In the genomic region with DNA sequence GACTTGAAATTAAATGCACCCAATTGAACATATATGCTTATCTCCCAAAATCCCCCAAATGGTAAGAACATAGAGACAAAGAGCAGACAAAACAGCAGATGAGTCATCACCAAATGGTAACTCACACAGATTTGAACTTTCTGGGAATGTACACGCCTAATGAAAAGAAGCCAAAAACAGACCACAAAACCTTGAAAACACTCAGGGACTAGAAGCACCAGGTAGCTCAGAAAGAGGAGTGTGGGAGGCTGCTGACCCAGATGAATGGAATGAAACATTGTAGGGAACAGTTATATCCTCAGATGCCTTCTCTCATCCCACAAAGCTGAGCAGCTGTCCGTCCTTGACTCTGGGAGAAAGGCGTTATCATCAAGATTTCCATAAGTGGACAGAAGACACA, we compare ENCODE assay signal across 17 cellular contexts.
DNase-seq lines count a peak whose midpoint lies in the region; ATAC-seq and TF ChIP-seq lines count a peak whose summit lies in the region.
"Had no signal": no experiment of that assay in that cellular context is flagged by ENCODE, and none has a peak within 500 bp of the region (broad histone marks: within the 10 kb centered on the region; RNA-seq: fewer than 3 reads in every experiment).

No MANE protein-coding gene starts in this region.

- H3K27me3 ChIP-seq in CD4-positive, CD25-positive, alpha-beta regulatory T cell (ENCODE audit: control insufficient read depth, insufficient read depth, low read length) = no peaks in the 10 kb centered on the region
- no peaks in the 10 kb centered on the region for H3K27me3 ChIP-seq in left lung
- H3K27me3 ChIP-seq in aorta (ENCODE audit: control insufficient read depth in 1 of 2, insufficient read depth in 2 of 2, low read length in 1 of 2) = no peaks in the 10 kb centered on the region
- H3K27me3 ChIP-seq: pancreas, SJSA1, suprapubic skin had no signal

- peak overlapping the region; percentile 3 to 70 (median 3) for H3K27ac Mint-ChIP-seq in CD4-positive, CD25-positive, alpha-beta regulatory T cell
- no peak overlapping the region for H3K27ac Mint-ChIP-seq in activated CD8-positive, alpha-beta memory T cell treated with anti-CD3 and anti-CD28 coated beads, Interleukin-2, amount 10 ng/mL, durations not matched to agents 7 days and 5 days
- H3K27ac Mint-ChIP-seq: activated CD4-positive, alpha-beta T cell treated with anti-CD3 and anti-CD28 coated beads, Interleukin-2, amount 10 ng/mL, durations not matched to agents 7 days and 5 days had no signal

- no peaks in the 10 kb centered on the region for H3K9me3 ChIP-seq in CD4-positive, CD25-positive, alpha-beta regulatory T cell (ENCODE audit: control insufficient read depth in 2 of 2, low read length in 2 of 2)
- H3K9me3 ChIP-seq in left lung = no peaks in the 10 kb centered on the region
- H3K9me3 ChIP-seq in aorta (ENCODE audit: control insufficient read depth, low read length) = peaks cover 3% of the 10 kb centered on the region
- H3K9me3 ChIP-seq: pancreas, SJSA1, suprapubic skin had no signal

- peaks cover 0 to 2% (median 0%) of the 10 kb centered on the region in 7 donors for H3K9me3 Mint-ChIP-seq in CD4-positive, CD25-positive, alpha-beta regulatory T cell
- H3K9me3 Mint-ChIP-seq in activated CD8-positive, alpha-beta memory T cell treated with anti-CD3 and anti-CD28 coated beads, Interleukin-2, amount 10 ng/mL, durations not matched to agents 7 days and 5 days (ENCODE audit: low read depth) = peaks cover 1% of the 10 kb centered on the region
- H3K9me3 Mint-ChIP-seq: activated CD4-positive, alpha-beta T cell treated with anti-CD3 and anti-CD28 coated beads, Interleukin-2, amount 10 ng/mL, durations not matched to agents 7 days and 5 days had no signal

- WGBS in aorta, 2 donors = 73 to 88% methylated on average over 3 of the region's 3 CpGs

- DNase-seq in CD4-positive, CD25-positive, alpha-beta regulatory T cell = no peak
- peak; percentile 3 for DNase-seq in HFF-Myc (ENCODE audit: extremely low read depth, low read depth)
- DNase-seq in astrocyte of the cerebellum (ENCODE audit: low read depth) = peak; percentile 92
- no peak for DNase-seq in left lung
- DNase-seq in activated CD8-positive, alpha-beta memory T cell treated with anti-CD3 and anti-CD28 coated beads, Interleukin-2, amount 10 ng/mL, durations not matched to agents 7 days and 5 days = no peak
- DNase-seq in NCI-H2029 (lab: John Stamatoyannopoulos, UW) = no peak
- no peak for DNase-seq in DMS53 (lab: John Stamatoyannopoulos, UW)
- no peak for DNase-seq in aorta
- DNase-seq: activated CD4-positive, alpha-beta T cell treated with anti-CD3 and anti-CD28 coated beads, Interleukin-2, amount 10 ng/mL, durations not matched to agents 7 days and 5 days; kidney; NCI-H524; pancreas; stimulated activated CD4-positive, alpha-beta T cell treated with anti-CD3 and anti-CD28 coated beads, Interleukin-4, amount 100 ng/mL, for 1 hour had no signal

- no peak overlapping the region for H3K27ac ChIP-seq in CD4-positive, CD25-positive, alpha-beta regulatory T cell (ENCODE audit: insufficient read depth, low read length, poor library complexity, severe bottlenecking)
- no peak overlapping the region for H3K27ac ChIP-seq in left lung
- no peak overlapping the region for H3K27ac ChIP-seq in aorta (ENCODE audit: low read depth in 1 of 2, low read length in 2 of 2)
- H3K27ac ChIP-seq: C4-2B, pancreas, SJSA1, suprapubic skin had no signal

- ATAC-seq in CD4-positive, CD25-positive, alpha-beta regulatory T cell (ENCODE audit: low read depth in 2 of 2) = no peak
- ATAC-seq in left lung = peak; percentile 42
- ATAC-seq in activated CD8-positive, alpha-beta memory T cell treated with anti-CD3 and anti-CD28 coated beads, Interleukin-2, amount 10 ng/mL, durations not matched to agents 7 days and 5 days = no peak
- no peak for ATAC-seq in aorta (ENCODE audit: low FRiP score)

- in situ Hi-C loops in astrocyte of the cerebellum (cut with HindIII; ENCODE audit: low sequenced_read_pairs) = no loop called here

- CTCF ChIA-PET in activated CD8-positive, alpha-beta memory T cell treated with anti-CD3 and anti-CD28 coated beads, Interleukin-2, amount 10 ng/mL, durations not matched to agents 7 days and 5 days (lab: Charles Lee) = no interaction called here

- no peaks in the 10 kb centered on the region for H3K36me3 ChIP-seq in CD4-positive, CD25-positive, alpha-beta regulatory T cell (ENCODE audit: control insufficient read depth, insufficient read depth, low read length)
- H3K36me3 ChIP-seq in left lung = no peaks in the 10 kb centered on the region
- H3K36me3 ChIP-seq in aorta (ENCODE audit: control insufficient read depth in 1 of 2, insufficient read depth in 2 of 2, low read length in 1 of 2) = no peaks in the 10 kb centered on the region
- H3K36me3 ChIP-seq: pancreas, SJSA1, suprapubic skin had no signal

- no peaks in the 10 kb centered on the region for H3K36me3 Mint-ChIP-seq in CD4-positive, CD25-positive, alpha-beta regulatory T cell
- H3K36me3 Mint-ChIP-seq in activated CD8-positive, alpha-beta memory T cell treated with anti-CD3 and anti-CD28 coated beads, Interleukin-2, amount 10 ng/mL, durations not matched to agents 7 days and 5 days = no peaks in the 10 kb centered on the region
- H3K36me3 Mint-ChIP-seq: brain had no signal

- peak overlapping the region in 1 of 4 donors; percentile 38 for H3K4me3 Mint-ChIP-seq in CD4-positive, CD25-positive, alpha-beta regulatory T cell
- no peak overlapping the region for H3K4me3 Mint-ChIP-seq in activated CD8-positive, alpha-beta memory T cell treated with anti-CD3 and anti-CD28 coated beads, Interleukin-2, amount 10 ng/mL, durations not matched to agents 7 days and 5 days
- H3K4me3 Mint-ChIP-seq: activated CD4-positive, alpha-beta T cell treated with anti-CD3 and anti-CD28 coated beads, Interleukin-2, amount 10 ng/mL, durations not matched to agents 7 days and 5 days; brain had no signal

- H3K4me1 ChIP-seq in CD4-positive, CD25-positive, alpha-beta regulatory T cell (ENCODE audit: control insufficient read depth, insufficient read depth, low read length, poor library complexity, severe bottlenecking) = no peaks in the 10 kb centered on the region
- no peaks in the 10 kb centered on the region for H3K4me1 ChIP-seq in left lung
- H3K4me1 ChIP-seq in aorta (ENCODE audit: control insufficient read depth in 1 of 2, insufficient read depth in 2 of 2, low read length in 2 of 2) = no peaks in the 10 kb centered on the region
- H3K4me1 ChIP-seq: pancreas, SJSA1, suprapubic skin had no signal

- peaks cover 5% of the 10 kb centered on the region for H3K27me3 Mint-ChIP-seq in CD4-positive, CD25-positive, alpha-beta regulatory T cell
- H3K27me3 Mint-ChIP-seq in activated CD8-positive, alpha-beta memory T cell treated with anti-CD3 and anti-CD28 coated beads, Interleukin-2, amount 10 ng/mL, durations not matched to agents 7 days and 5 days = peaks cover 4% of the 10 kb centered on the region
- H3K27me3 Mint-ChIP-seq: activated CD4-positive, alpha-beta T cell treated with anti-CD3 and anti-CD28 coated beads, Interleukin-2, amount 10 ng/mL, durations not matched to agents 7 days and 5 days; brain had no signal

- TF ChIP-seq CTCF in HFF-Myc (IDR thresholded peaks at IDR 0.05; ENCODE audit: low read depth, low read length, missing control alignments) (no peak), astrocyte of the cerebellum (IDR thresholded peaks at IDR 0.05; ENCODE audit: low read depth, low read length, missing control alignments) (no peak), left lung (IDR thresholded peaks at IDR 0.05) (no peak)

- no peak overlapping the region for H3K4me3 ChIP-seq in CD4-positive, CD25-positive, alpha-beta regulatory T cell (ENCODE audit: low read depth, low read length)
- H3K4me3 ChIP-seq in HFF-Myc (replicated peaks; ENCODE audit: low read depth, low read length) (no peak overlapping the region), astrocyte of the cerebellum (ENCODE audit: low read depth, low read length) (no peak overlapping the region), left lung (no peak overlapping the region), aorta (ENCODE audit: low read length in 2 of 2) (no peak overlapping the region)
- H3K4me3 ChIP-seq: pancreas, SJSA1, suprapubic skin had no signal

- intact Hi-C loops in left lung (cut with DNase I) (no loop called here), aorta (cut with DNase I) (no loop called here)

- H3K4me1 Mint-ChIP-seq in CD4-positive, CD25-positive, alpha-beta regulatory T cell = peaks cover 3 to 21% (median 10%) of the 10 kb centered on the region in 4 donors
- peaks cover 16% of the 10 kb centered on the region for H3K4me1 Mint-ChIP-seq in activated CD8-positive, alpha-beta memory T cell treated with anti-CD3 and anti-CD28 coated beads, Interleukin-2, amount 10 ng/mL, durations not matched to agents 7 days and 5 days

Comparison
In these comparisons a context has a peak if more than half of its experiments do, and no peak if none do; other contexts are left out.
1. DNase-seq: peak in HFF-Myc (single experiment) and astrocyte of the cerebellum (single experiment); none in CD4-positive, CD25-positive, alpha-beta regulatory T cell (0 of 3), left lung (0 of 2), activated CD8-positive, alpha-beta memory T cell treated with anti-CD3 and anti-CD28 coated beads, Interleukin-2, amount 10 ng/mL, durations not matched to agents 7 days and 5 days (single experiment), NCI-H2029 (single experiment), DMS53 (single experiment) and aorta (0 of 2).